ENCODE assay signal across 8 cellular contexts in the genomic region with DNA sequence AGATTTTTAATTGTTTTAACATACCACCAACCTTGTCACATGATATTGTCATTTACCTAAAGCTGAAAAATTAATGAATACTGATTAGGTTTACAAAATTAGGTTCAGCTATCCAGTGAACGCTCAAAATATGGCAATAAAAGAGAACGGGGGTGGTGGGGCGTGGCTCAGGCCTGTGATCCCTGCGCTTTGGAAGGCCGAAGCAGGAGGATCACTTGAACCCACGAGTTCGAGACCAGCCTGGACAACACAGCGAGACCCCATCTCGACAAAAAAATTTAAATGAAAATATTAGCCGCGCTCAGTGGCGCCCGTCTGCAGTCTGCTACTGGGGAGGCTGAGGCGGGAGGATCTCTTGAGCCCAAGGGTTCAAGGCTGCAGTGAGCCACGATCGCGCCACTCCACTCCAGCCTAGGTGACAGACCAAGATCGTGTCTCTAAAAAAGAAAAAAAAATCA. TPM values are rescaled to one million over a fixed set of nuclear protein-coding genes. Genes with fewer than 3 reads are reported as not detected.
A peak's percentile ranks its signal among the peaks of the same experiment; 100 is the strongest.
DNase-seq lines count a peak whose midpoint lies in the region; ATAC-seq and TF ChIP-seq lines count a peak whose summit lies in the region.

No MANE protein-coding gene starts in this region.

- H3K36me3 ChIP-seq in A673 (ENCODE audit: insufficient read depth, low read length, poor library complexity, severe bottlenecking), result peaks cover 10% of the 10 kb centered on the region
- H3K36me3 ChIP-seq in mammary epithelial cell (ENCODE audit: insufficient read depth, low read length), result peaks cover 7% of the 10 kb centered on the region
- H3K36me3 ChIP-seq in muscle layer of colon (ENCODE audit: insufficient read depth, low read length), result peaks cover 6% of the 10 kb centered on the region
- no peaks in the 10 kb centered on the region for H3K36me3 ChIP-seq in aorta (ENCODE audit: control insufficient read depth in 1 of 2, insufficient read depth in 2 of 2, low read length in 1 of 2)

- peak overlapping the region; percentile 87 for H3K4me2 ChIP-seq in mammary epithelial cell (ENCODE audit: insufficient read depth, low read depth, low read length)

- in situ Hi-C loops in mammary epithelial cell (cut with MboI; ENCODE audit: low sequenced_read_pairs in 2 of 2), result loop anchor here (5.0 to 25.0 kb wide), 5 partner anchors 140 to 560 kb away; a partner anchor contains a TSS

- 35% methylated on average over 18 of the region's 18 CpGs for WGBS in mammary epithelial cell (ENCODE audit: low coverage, missing lambda C conversion rate)
- 40 to 42% methylated on average over 18 of the region's 18 CpGs for WGBS in aorta, 2 donors

- peaks cover 29% of the 10 kb centered on the region for H3K79me2 ChIP-seq in mammary epithelial cell (ENCODE audit: insufficient read depth, low read length)

- dilution Hi-C loops in mammary epithelial cell (cut with HindIII; ENCODE audit: low sequenced_read_pairs), result no loop called here

- H3K4me3 ChIP-seq in A673 (ENCODE audit: low read depth, low read length, poor library complexity, severe bottlenecking) (peak overlapping the region; percentile 94), mammary epithelial cell (replicated peaks in 1 of 3; ENCODE audit: insufficient read depth in 1 of 3, low read depth in 2 of 3, low read length in 3 of 3) (peak overlapping the region; percentile 39 to 64 (median 40)), muscle layer of colon (ENCODE audit: low read depth in 1 of 2, low read length in 2 of 2) (peak overlapping the region; percentile 64 to 90), aorta (ENCODE audit: low read length in 2 of 2) (no peak overlapping the region)

- H3K9me3 ChIP-seq in A673 (ENCODE audit: low read depth, low read length, poor library complexity, severe bottlenecking), result no peaks in the 10 kb centered on the region
- no peaks in the 10 kb centered on the region for H3K9me3 ChIP-seq in mammary epithelial cell (replicated peaks; ENCODE audit: insufficient read depth, low read length)
- H3K9me3 ChIP-seq in muscle layer of colon (ENCODE audit: low read length), result no peaks in the 10 kb centered on the region
- no peaks in the 10 kb centered on the region for H3K9me3 ChIP-seq in aorta (ENCODE audit: control insufficient read depth, low read length)

- H3K9ac ChIP-seq in mammary epithelial cell (ENCODE audit: insufficient read depth, low read length), result no peak overlapping the region
- no peak overlapping the region for H3K9ac ChIP-seq in muscle layer of colon (ENCODE audit: low read length)

- H3K27me3 ChIP-seq in A673 (replicated peaks; ENCODE audit: insufficient read depth, low read depth, low read length, poor library complexity) (no peaks in the 10 kb centered on the region), mammary epithelial cell (ENCODE audit: insufficient read depth, low read length) (no peaks in the 10 kb centered on the region), muscle layer of colon (ENCODE audit: control insufficient read depth in 1 of 2, insufficient read depth in 2 of 2, low read length in 2 of 2) (no peaks in the 10 kb centered on the region), aorta (ENCODE audit: control insufficient read depth in 1 of 2, insufficient read depth in 2 of 2, low read length in 1 of 2) (no peaks in the 10 kb centered on the region)

- BruUV-seq in A673 (replicated peaks; lab: Mats Ljungman, UMichigan) (no TSS peak), mammary epithelial cell (replicated peaks; lab: Mats Ljungman, UMichigan) (no TSS peak)

- H3K27ac ChIP-seq in A673 (ENCODE audit: low read depth, low read length, poor library complexity, severe bottlenecking), result peak overlapping the region; percentile 87
- no peak overlapping the region for H3K27ac ChIP-seq in mammary epithelial cell (ENCODE audit: insufficient read depth, low read depth, low read length)
- peak overlapping the region; percentile 80 for H3K27ac ChIP-seq in muscle layer of colon (ENCODE audit: low read depth, low read length)
- no peak overlapping the region for H3K27ac ChIP-seq in aorta (ENCODE audit: low read depth in 1 of 2, low read length in 2 of 2)

- H2AFZ ChIP-seq in mammary epithelial cell (ENCODE audit: low read depth, low read length), result peak overlapping the region; percentile 82

- CTCF ChIA-PET in A673 (lab: Charles Lee), result interaction anchor here (0.9 to 1.8 kb wide), 4 partner anchors 13 to 555 kb away, joined by 3 to 18 read pairs (median 4); a partner anchor contains a TSS
- CTCF ChIA-PET in mammary epithelial cell (lab: Charles Lee; ENCODE audit: low non-redundant PET), result interaction anchor here (0.7 to 1.0 kb wide), 3 partner anchors 13 to 143 kb away, joined by 3 to 8 read pairs (median 4); a partner anchor contains a TSS

- ATAC-seq in HG03039 (IDR thresholded peaks at IDR 0.05; ENCODE audit: unreplicated experiment) (peak; percentile 7), GM19463 (IDR thresholded peaks at IDR 0.05; ENCODE audit: unreplicated experiment) (no peak), aorta (ENCODE audit: low FRiP score) (no peak), HG03139 (IDR thresholded peaks at IDR 0.05; ENCODE audit: unreplicated experiment) (no peak)

- no peaks in the 10 kb centered on the region for H4K20me1 ChIP-seq in mammary epithelial cell (ENCODE audit: insufficient read depth, low read length)

- intact Hi-C loops in A673 (cut with micrococcal nuclease; ENCODE audit: unreplicated experiment) (no loop called here), mammary epithelial cell (cut with micrococcal nuclease) (loop anchor here (2.0 kb wide), 1 partner anchor 600 kb away; no protein-coding TSS in a partner anchor), aorta (cut with DNase I) (loop anchor here (1.0 to 10.0 kb wide), 5 partner anchors 13 to 557 kb away; a partner anchor contains a TSS)

- H3K4me1 ChIP-seq in A673 (ENCODE audit: insufficient read depth, low read length, poor library complexity, severe bottlenecking) (peaks cover 4% of the 10 kb centered on the region), mammary epithelial cell (ENCODE audit: insufficient read depth, low read length) (no peaks in the 10 kb centered on the region), muscle layer of colon (ENCODE audit: insufficient read depth, low read length) (peaks cover 12% of the 10 kb centered on the region), aorta (ENCODE audit: control insufficient read depth in 1 of 2, insufficient read depth in 2 of 2, low read length in 2 of 2) (no peaks in the 10 kb centered on the region)

- POLR2A ChIA-PET in A673 (lab: Charles Lee; ENCODE audit: low non-redundant PET), result interaction anchor here (0.6 kb wide), 1 partner anchor 13 kb away, joined by 3 read pairs; a partner anchor contains a TSS

- DNase-seq in A673 (ENCODE audit: low spot score), result no peak
- DNase-seq in mammary epithelial cell, result no peak
- DNase-seq in aorta, result no peak
- no peak for DNase-seq in GM19238 (ENCODE audit: insufficient read length, low spot score)

- TF ChIP-seq CTCF in A673 (conservative IDR thresholded peaks at IDR 0.05; ENCODE audit: low read depth, low read length) (no peak), mammary epithelial cell (conservative IDR thresholded peaks at IDR 0.05 in 1 of 2, IDR thresholded peaks at IDR 0.05 in 1 of 2; ENCODE audit: extremely low read depth in 1 of 2, insufficient read depth in 1 of 2, low read depth in 1 of 2, low read length in 2 of 2) (no peak)

RNA-seq across cellular contexts. Expression of a gene that starts 0.5 kb away (rescaled TPM):
- 86.2 and 93.2 TPM in 2 replicates for total RNA-seq in A673 (2021)
- total RNA-seq in mammary epithelial cell, result 10 to 100 TPM; 57.3 to 59.5 TPM
- polyA plus RNA-seq in mammary epithelial cell, result 90.5 TPM
- 28.6 TPM for polyA minus RNA-seq in mammary epithelial cell
- 10 to 100 TPM; 46.1 to 46.4 TPM for total RNA-seq in aorta
- polyA plus RNA-seq in aorta, result 10 to 100 TPM; 80.6 to 89.5 TPM

RNA-seq across cellular contexts. Expression of a gene that starts 11.4 kb away (rescaled TPM):
- not detected in 2 replicates for total RNA-seq in A673 (2021)
- not detected for total RNA-seq in mammary epithelial cell
- not detected for polyA plus RNA-seq in mammary epithelial cell
- not detected for polyA minus RNA-seq in mammary epithelial cell
- total RNA-seq in aorta, result not detected
- under 1 TPM in 1 of 2 donors, not detected in 1; 0.95 TPM for polyA plus RNA-seq in aorta

RNA-seq across cellular contexts. Expression of a gene that starts 13.0 kb away (rescaled TPM):
- total RNA-seq in A673 (2021) (105 and 116 TPM in 2 replicates), mammary epithelial cell (10 to 100 TPM; 60.7 to 66.1 TPM), aorta (10 to 100 TPM; 74.7 TPM)
- polyA plus RNA-seq in mammary epithelial cell (74.9 TPM), aorta (10 to 100 TPM; 25.2 to 62.4 TPM)
- 70.4 TPM for polyA minus RNA-seq in mammary epithelial cell

RNA-seq across cellular contexts. Expression of a gene that starts 41.2 kb away (rescaled TPM):
- total RNA-seq in A673 (2021), result not detected in 2 replicates
- under 1 TPM; under 0.01 to 0.28 TPM for total RNA-seq in mammary epithelial cell
- 0.03 TPM for polyA plus RNA-seq in mammary epithelial cell
- polyA minus RNA-seq in mammary epithelial cell, result not detected
- 1 to 10 TPM; 1.3 to 1.4 TPM for total RNA-seq in aorta
- 1 to 10 TPM in 1 of 2 donors, under 1 TPM in 1; 0.10 to 2.5 TPM for polyA plus RNA-seq in aorta

Comparison
In these comparisons a context has a peak if more than half of its experiments do, and no peak if none do; other contexts are left out.
1. H3K27ac ChIP-seq: peak in A673 (single experiment) and muscle layer of colon (single experiment); none in mammary epithelial cell (single experiment) and aorta (0 of 2).
2. H3K4me3 ChIP-seq: peak in A673 (single experiment), mammary epithelial cell (3 of 3) and muscle layer of colon (2 of 2); none in aorta (0 of 2).